Comparison of ENCODE assay signal across 8 cellular contexts in the genomic region with DNA sequence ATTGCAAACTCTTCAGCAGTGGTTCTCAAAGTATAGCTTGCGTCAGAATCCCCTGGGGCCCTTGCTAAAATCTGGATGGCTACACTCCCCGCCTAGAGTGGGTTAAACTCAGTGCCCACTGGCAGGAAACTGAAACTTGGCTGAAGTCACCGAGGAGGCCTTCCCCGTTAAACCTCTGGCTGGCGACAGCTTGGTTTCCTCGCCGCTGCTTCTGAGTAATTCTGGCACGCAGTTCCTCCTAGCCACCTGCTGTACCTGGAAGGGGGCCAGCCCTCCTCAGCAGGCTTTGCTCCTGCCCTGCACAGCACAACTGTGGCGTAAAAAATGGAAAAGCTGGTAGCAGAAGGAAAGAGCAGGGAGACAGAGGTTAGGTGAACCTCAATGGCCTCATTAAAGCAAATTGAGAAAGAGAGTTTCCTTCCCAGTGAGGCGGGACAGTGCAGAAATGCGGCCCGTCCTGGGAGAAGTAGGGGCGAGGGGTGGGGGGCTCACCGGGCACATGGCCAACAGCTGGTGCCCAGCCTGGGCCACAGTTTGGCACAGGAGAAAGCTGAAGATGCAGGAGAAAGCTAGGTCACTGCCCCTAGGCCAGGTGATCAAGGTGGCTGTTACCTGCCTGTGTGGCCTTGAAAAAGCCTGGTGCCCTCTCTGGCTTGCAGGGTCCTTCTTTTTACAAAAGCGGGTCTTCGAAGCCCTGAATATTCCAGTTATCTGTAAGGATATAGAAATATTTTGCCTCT. TPM values are rescaled to one million over a fixed set of nuclear protein-coding genes. Genes with fewer than 3 reads are reported as not detected.
DNase-seq lines count a peak whose midpoint lies in the region; ATAC-seq and TF ChIP-seq lines count a peak whose summit lies in the region.

No MANE protein-coding gene starts in this region.

- no peak for TF ChIP-seq CTCF in AG10803 (conservative IDR thresholded peaks at IDR 0.05; ENCODE audit: low read length)
- TF ChIP-seq CTCF in fibroblast of the aortic adventitia (IDR thresholded peaks at IDR 0.05; ENCODE audit: insufficient read depth, low read length), result no peak

- peaks cover 7% of the 10 kb centered on the region for H3K27me3 Mint-ChIP-seq in activated T-cell treated with anti-CD3 and anti-CD28 coated beads, Interleukin-2, amount 50 U/mL, for 24 hours

- peak overlapping the region; percentile 83 for H3K4me3 Mint-ChIP-seq in activated T-cell treated with anti-CD3 and anti-CD28 coated beads, Interleukin-2, amount 50 U/mL, for 24 hours

- H3K36me3 ChIP-seq in rectal smooth muscle tissue (ENCODE audit: control insufficient read depth, insufficient read depth, low read length), result no peaks in the 10 kb centered on the region

- peak overlapping the region; percentile 92 for H3K27ac Mint-ChIP-seq in activated T-cell treated with anti-CD3 and anti-CD28 coated beads, Interleukin-2, amount 50 U/mL, for 24 hours

- ATAC-seq in GM18867 (IDR thresholded peaks at IDR 0.05; ENCODE audit: unreplicated experiment) (peak; percentile 65), HG03045 (IDR thresholded peaks at IDR 0.05; ENCODE audit: unreplicated experiment) (peak; percentile 48)

- H3K27ac ChIP-seq in rectal smooth muscle tissue (ENCODE audit: low read depth, low read length), result peak overlapping the region; percentile 48

- H3K9ac ChIP-seq in rectal smooth muscle tissue (ENCODE audit: low read length), result no peak overlapping the region

- peaks cover 47% of the 10 kb centered on the region for H3K4me1 Mint-ChIP-seq in activated T-cell treated with anti-CD3 and anti-CD28 coated beads, Interleukin-2, amount 50 U/mL, for 24 hours (ENCODE audit: low read depth)

- no peaks in the 10 kb centered on the region for H3K36me3 Mint-ChIP-seq in activated T-cell treated with anti-CD3 and anti-CD28 coated beads, Interleukin-2, amount 50 U/mL, for 24 hours (ENCODE audit: low read depth)

- H3K4me1 ChIP-seq in rectal smooth muscle tissue (ENCODE audit: control insufficient read depth, insufficient read depth, low read length), result peaks cover 12% of the 10 kb centered on the region

- DNase-seq in AG10803 (ENCODE audit: low read depth) (peak; percentile 46), NCI-H345 (lab: John Stamatoyannopoulos, UW) (peak; percentile 79), fibroblast of the aortic adventitia (ENCODE audit: low read depth) (peak; percentile 61)
- DNase-seq in activated T-cell treated with anti-CD3 and anti-CD28 coated beads, Interleukin-2, amount 50 U/mL, for 24 hours, result peak; percentile 61
- no peak for DNase-seq in activated CD4-positive, CD25-positive, alpha-beta regulatory T cell (lab: John Stamatoyannopoulos, UW)

- no peak overlapping the region for H3K4me3 ChIP-seq in AG10803 (ENCODE audit: low read length)
- no peak overlapping the region for H3K4me3 ChIP-seq in fibroblast of the aortic adventitia (ENCODE audit: low read depth, low read length)
- H3K4me3 ChIP-seq in rectal smooth muscle tissue (ENCODE audit: low read length), result peak overlapping the region; percentile 2

- H3K27me3 ChIP-seq in rectal smooth muscle tissue (ENCODE audit: control insufficient read depth, insufficient read depth, low read length), result no peaks in the 10 kb centered on the region

- no peaks in the 10 kb centered on the region for H3K9me3 Mint-ChIP-seq in activated T-cell treated with anti-CD3 and anti-CD28 coated beads, Interleukin-2, amount 50 U/mL, for 24 hours

RNA-seq across cellular contexts. Expression of a gene that starts 46.6 kb away (rescaled TPM):
- not detected in 2 replicates for total RNA-seq in fibroblast of the aortic adventitia (ENCODE audit: low replicate concordance)

Comparison
In these comparisons a context has a peak if more than half of its experiments do, and no peak if none do; other contexts are left out.
1. DNase-seq: peak in AG10803 (single experiment), NCI-H345 (single experiment), activated T-cell treated with anti-CD3 and anti-CD28 coated beads, Interleukin-2, amount 50 U/mL, for 24 hours (single experiment) and fibroblast of the aortic adventitia (single experiment); none in activated CD4-positive, CD25-positive, alpha-beta regulatory T cell (0 of 4).